ENCODE assay signal across 22 cellular contexts in the genomic region with DNA sequence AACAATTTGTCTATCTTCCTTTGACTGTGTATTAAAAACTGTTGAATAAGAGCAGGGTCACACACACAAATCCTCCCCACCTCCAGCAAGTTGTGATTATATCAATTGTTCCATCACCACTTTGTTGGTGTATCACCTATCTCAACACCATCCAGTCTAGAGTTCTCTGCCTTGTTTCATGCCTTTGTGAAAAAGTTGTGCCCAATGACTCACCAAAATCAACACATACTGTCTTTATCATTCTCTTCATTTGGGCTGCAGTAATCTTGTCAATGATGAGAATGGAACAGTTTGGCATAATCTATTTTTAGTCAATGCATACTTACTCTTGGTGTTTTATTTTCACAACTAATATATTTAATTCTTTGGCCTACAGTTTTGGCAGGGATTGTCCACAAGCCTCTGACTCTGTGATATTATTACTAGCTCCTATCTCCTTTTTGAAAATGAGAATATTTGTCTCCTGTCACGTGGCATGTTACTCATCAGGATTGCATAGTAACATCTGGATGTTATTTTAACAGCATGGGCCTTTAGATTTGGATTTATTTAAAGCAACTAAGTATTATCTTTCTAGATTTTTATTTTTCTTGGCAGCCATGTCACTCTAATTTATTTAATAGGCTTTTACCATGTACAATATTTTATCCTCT. TPM values are rescaled to one million over a fixed set of nuclear protein-coding genes. Genes with fewer than 3 reads are reported as not detected.
DNase-seq lines count a peak whose midpoint lies in the region; ATAC-seq and TF ChIP-seq lines count a peak whose summit lies in the region.
"Had no signal": no experiment of that assay in that cellular context is flagged by ENCODE, and none has a peak within 500 bp of the region (broad histone marks: within the 10 kb centered on the region; RNA-seq: fewer than 3 reads in every experiment).

No MANE protein-coding gene starts in this region.

- peaks cover 3% of the 10 kb centered on the region for H3K27me3 Mint-ChIP-seq in osteocyte (ENCODE audit: unreplicated experiment)

- H3K27ac ChIP-seq in caudate nucleus (ENCODE audit: low read depth, low read length), result no peak overlapping the region
- H3K27ac ChIP-seq: lower lobe of right lung, parathyroid adenoma, skin epidermis had no signal

- H3K36me3 Mint-ChIP-seq in osteocyte (ENCODE audit: unreplicated experiment), result peaks cover 2% of the 10 kb centered on the region
- H3K36me3 Mint-ChIP-seq: activated CD4-positive, alpha-beta memory T cell treated with anti-CD3 and anti-CD28 coated beads for 36 hours; activated naive CD8-positive, alpha-beta T cell treated with anti-CD3 and anti-CD28 coated beads for 36 hours; CD14-positive monocyte had no signal

- no peak for TF ChIP-seq CTCF in osteocyte (IDR thresholded peaks at IDR 0.05)

- peaks cover 24% of the 10 kb centered on the region for H3K4me1 Mint-ChIP-seq in osteocyte (ENCODE audit: unreplicated experiment)
- H3K4me1 Mint-ChIP-seq: activated naive CD8-positive, alpha-beta T cell treated with anti-CD3 and anti-CD28 coated beads for 36 hours had no signal

- H3K9me3 Mint-ChIP-seq in osteocyte (ENCODE audit: unreplicated experiment), result no peaks in the 10 kb centered on the region
- H3K9me3 Mint-ChIP-seq: activated CD4-positive, alpha-beta memory T cell treated with anti-CD3 and anti-CD28 coated beads for 36 hours; activated naive CD8-positive, alpha-beta T cell treated with anti-CD3 and anti-CD28 coated beads for 36 hours; activated T-cell treated with anti-CD3 and anti-CD28 coated beads, Interleukin-2, amount 50 U/mL, for 72 hours had no signal

- DNase-seq in Daoy (ENCODE audit: low read depth) (peak; percentile 32), NCI-H69 (lab: John Stamatoyannopoulos, UW) (peak; percentile 20), dedifferentiated amniotic fluid mesenchymal stem cell (ENCODE audit: extremely low spot score) (peak; percentile 74), osteocyte (ENCODE audit: extremely low spot score, unreplicated experiment) (no peak), caudate nucleus (lab: John Stamatoyannopoulos, UW) (no peak)
- DNase-seq in activated CD4-positive, alpha-beta T cell treated with anti-CD3 and anti-CD28 coated beads, Interleukin-2, amount 50 U/mL, for 4 hours, result no peak
- DNase-seq: activated CD4-positive, alpha-beta memory T cell treated with anti-CD3 and anti-CD28 coated beads for 36 hours; activated naive CD8-positive, alpha-beta T cell treated with anti-CD3 and anti-CD28 coated beads for 36 hours; activated T-cell treated with anti-CD3 and anti-CD28 coated beads, Interleukin-2, amount 50 U/mL, for 72 hours; DMS153; lower lobe of right lung; NCI-H1436; NCI-H2227 treated with DMSO at 0.1 percent for 48 hours; NK-92 treated with Interleukin-12 subunit alpha and Interleukin-12 subunit beta, amount 100 ng/mL, for 24 hours had no signal

- H3K27ac Mint-ChIP-seq in osteocyte (ENCODE audit: unreplicated experiment), result peak overlapping the region; percentile 84
- H3K27ac Mint-ChIP-seq: activated CD4-positive, alpha-beta memory T cell treated with anti-CD3 and anti-CD28 coated beads for 36 hours; activated naive CD8-positive, alpha-beta T cell treated with anti-CD3 and anti-CD28 coated beads for 36 hours; activated T-cell treated with anti-CD3 and anti-CD28 coated beads, Interleukin-2, amount 50 U/mL, for 72 hours; CD14-positive monocyte had no signal

- ATAC-seq in HG03521 (IDR thresholded peaks at IDR 0.05; ENCODE audit: unreplicated experiment) (no peak), GM21423 (IDR thresholded peaks at IDR 0.05; ENCODE audit: unreplicated experiment) (no peak)
- ATAC-seq: activated T-cell treated with anti-CD3 and anti-CD28 coated beads, Interleukin-2, amount 50 U/mL, for 72 hours; lower lobe of right lung had no signal

- H3K4me3 Mint-ChIP-seq in osteocyte (ENCODE audit: unreplicated experiment), result no peak overlapping the region
- H3K4me3 Mint-ChIP-seq: activated CD4-positive, alpha-beta memory T cell treated with anti-CD3 and anti-CD28 coated beads for 36 hours; activated naive CD8-positive, alpha-beta T cell treated with anti-CD3 and anti-CD28 coated beads for 36 hours; activated T-cell treated with anti-CD3 and anti-CD28 coated beads, Interleukin-2, amount 50 U/mL, for 72 hours; CD14-positive monocyte had no signal

RNA-seq across cellular contexts. Expression of a gene that starts 5.1 kb away (rescaled TPM):
- total RNA-seq in Daoy (2014; rRNA removed; shearing (Covaris generic)), result not detected in 2 replicates
- total RNA-seq in osteocyte, result 0.94 and 1.0 TPM in 2 replicates
- total RNA-seq: activated CD4-positive, alpha-beta memory T cell treated with anti-CD3 and anti-CD28 coated beads for 36 hours; activated naive CD8-positive, alpha-beta T cell treated with anti-CD3 and anti-CD28 coated beads for 36 hours; activated T-cell treated with anti-CD3 and anti-CD28 coated beads, Interleukin-2, amount 50 U/mL, for 72 hours; cerebellum; HT1080; RPMI7951 had no signal

Comparison
In these comparisons a context has a peak if more than half of its experiments do, and no peak if none do; other contexts are left out.
1. DNase-seq: peak in Daoy (single experiment), NCI-H69 (single experiment) and dedifferentiated amniotic fluid mesenchymal stem cell (single experiment); none in osteocyte (single experiment), activated CD4-positive, alpha-beta T cell treated with anti-CD3 and anti-CD28 coated beads, Interleukin-2, amount 50 U/mL, for 4 hours (0 of 2) and caudate nucleus (0 of 61).